14 cellular contexts compared by ENCODE assay signal in genomic region chr18:75071866-75072671, GRCh38.
DNase-seq lines count a peak whose midpoint lies in the region; ATAC-seq and TF ChIP-seq lines count a peak whose summit lies in the region.
"Had no signal": no experiment of that assay in that cellular context is flagged by ENCODE, and none has a peak within 500 bp of the region (broad histone marks: within the 10 kb centered on the region; RNA-seq: fewer than 3 reads in every experiment).

No MANE protein-coding gene starts in this region.

- peak overlapping the region; percentile 73 for H3K4me2 ChIP-seq in Loucy (ENCODE audit: low read depth, low read length, poor library complexity, severe bottlenecking)

- H3K4me1 ChIP-seq in Loucy (ENCODE audit: insufficient read depth, low read length, poor library complexity, severe bottlenecking): peaks cover 23% of the 10 kb centered on the region
- peaks cover 34% of the 10 kb centered on the region for H3K4me1 ChIP-seq in effector memory CD4-positive, alpha-beta T cell (ENCODE audit: control insufficient read depth, insufficient read depth, low read length, poor library complexity, severe bottlenecking)
- H3K4me1 ChIP-seq in stomach: peaks cover 0 to 20% (median 10%) of the 10 kb centered on the region in 4 donors

- TF ChIP-seq CTCF in Loucy (conservative IDR thresholded peaks at IDR 0.05; ENCODE audit: low read length) (no peak), stomach (IDR thresholded peaks at IDR 0.05) (no peak)

- H3K9me2 ChIP-seq in Loucy (replicated peaks; ENCODE audit: low read depth, low read length): no peaks in the 10 kb centered on the region

- no peaks in the 10 kb centered on the region for H3F3A ChIP-seq in Loucy (ENCODE audit: low read depth)

- 94 to 96% (median 95%) methylated on average over 28 of the region's 28 CpGs for WGBS in stomach, 5 donors

- no peaks in the 10 kb centered on the region for H3K79me2 ChIP-seq in Loucy (ENCODE audit: insufficient read depth, low read length)

- H3K9me3 ChIP-seq in Loucy (ENCODE audit: insufficient read depth, low read depth, low read length) (no peaks in the 10 kb centered on the region), stomach (peaks cover 0 to 15% (median 6%) of the 10 kb centered on the region in 4 donors)
- H3K9me3 ChIP-seq in effector memory CD4-positive, alpha-beta T cell (ENCODE audit: control insufficient read depth, low read length): peaks cover 7% of the 10 kb centered on the region

- no peak for ATAC-seq in GM21390 (IDR thresholded peaks at IDR 0.05; ENCODE audit: unreplicated experiment)

- TF ChIP-seq EP300 in stomach (IDR thresholded peaks at IDR 0.05): no peak

- H2AFZ ChIP-seq in Loucy (ENCODE audit: low read length): no peak overlapping the region

- H3K36me3 ChIP-seq in Loucy (ENCODE audit: insufficient read depth, low read length): no peaks in the 10 kb centered on the region
- H3K36me3 ChIP-seq in effector memory CD4-positive, alpha-beta T cell (ENCODE audit: control insufficient read depth, insufficient read depth, low read length): no peaks in the 10 kb centered on the region
- no peaks in the 10 kb centered on the region for H3K36me3 ChIP-seq in stomach
- H3K36me3 ChIP-seq: tibial nerve had no signal

- H3K27me3 ChIP-seq in Loucy (ENCODE audit: insufficient read depth, low read length, poor library complexity, severe bottlenecking): no peaks in the 10 kb centered on the region
- no peaks in the 10 kb centered on the region for H3K27me3 ChIP-seq in effector memory CD4-positive, alpha-beta T cell (replicated peaks; ENCODE audit: control insufficient read depth, insufficient read depth, low read length, poor library complexity, severe bottlenecking)
- no peaks in the 10 kb centered on the region for H3K27me3 ChIP-seq in stomach
- H3K27me3 ChIP-seq: tibial nerve had no signal

- no peak for TF ChIP-seq POLR2A in stomach (IDR thresholded peaks at IDR 0.05)

- H4K20me1 ChIP-seq in Loucy (ENCODE audit: insufficient read depth, low read length, poor library complexity, severe bottlenecking): no peaks in the 10 kb centered on the region

- intact Hi-C loops in stomach (cut with DNase I; ENCODE audit: low total_unique reads): no loop called here

- peak overlapping the region; percentile 57 for H3K9ac ChIP-seq in Loucy (ENCODE audit: low read depth, low read length, poor library complexity, severe bottlenecking)

- peak overlapping the region; percentile 9 for H3K27ac ChIP-seq in effector memory CD4-positive, alpha-beta T cell (ENCODE audit: insufficient read depth, low read length, poor library complexity, severe bottlenecking)
- H3K27ac ChIP-seq in stomach: peak overlapping the region in 4 of 5 donors; percentile 64 to 83 (median 72)

- DNase-seq in activated effector memory CD4-positive, alpha-beta T cell treated with anti-CD3 and anti-CD28 coated beads, Interleukin-2, amount 50 U/mL, for 16 hours: peak; percentile 42
- DNase-seq in activated effector memory CD4-positive, alpha-beta T cell treated with Interleukin-2 at 50 U/mL for 16 hours: no peak
- no peak for DNase-seq in effector memory CD4-positive, alpha-beta T cell
- DNase-seq in stomach (no peak), middle frontal gyrus (ENCODE audit: extremely low spot score, low spot score) (no peak), NOMO-1 treated with DMSO at 0.1 percent for 48 hours (lab: John Stamatoyannopoulos, UW; ENCODE audit: unreplicated experiment) (no peak)
- DNase-seq: aorta, DMS79 treated with DMSO at 0.1 percent for 48 hours, mammary epithelial cell, NCI-H1417 treated with DMSO at 0.1 percent for 48 hours, occipital lobe had no signal

- peak overlapping the region; percentile 76 for H3K4me3 ChIP-seq in Loucy (ENCODE audit: low read length, poor library complexity, severe bottlenecking)
- peak overlapping the region; percentile 45 for H3K4me3 ChIP-seq in effector memory CD4-positive, alpha-beta T cell (ENCODE audit: insufficient read depth, low read depth, low read length, poor library complexity, severe bottlenecking)
- H3K4me3 ChIP-seq in stomach: no peak overlapping the region

Comparison
In these comparisons a context has a peak if more than half of its experiments do, and no peak if none do; other contexts are left out.
1. H3K4me3 ChIP-seq: peak in Loucy (single experiment) and effector memory CD4-positive, alpha-beta T cell (single experiment); none in stomach (0 of 4).